Comparison of ENCODE assay signal across 1 cellular context in genomic region chr2:37397166-37397565, GRCh38.
TF ChIP-seq lines count a peak whose summit lies in the region.

No MANE protein-coding gene starts in this region.

TF ChIP-seq in H1, 55 proteins besides CTCF, POLR2A, EP300 and RAD21:
- no peak for TF ChIP-seq CREB1 (IDR thresholded peaks at IDR 0.05)
- TF ChIP-seq ZNF274 (IDR thresholded peaks at IDR 0.05; ENCODE audit: borderline replicate concordance, extremely low read depth, low read length) = no peak
- TF ChIP-seq RXRA (IDR thresholded peaks at IDR 0.05; ENCODE audit: insufficient read depth, low read depth, low read length) = no peak
- TF ChIP-seq CEBPB (IDR thresholded peaks at IDR 0.05; ENCODE audit: low read depth, low read length) = no peak
- no peak for TF ChIP-seq ASH2L (IDR thresholded peaks at IDR 0.05; ENCODE audit: low read length)
- TF ChIP-seq TAF1 (IDR thresholded peaks at IDR 0.05; ENCODE audit: low read depth, low read length) = no peak
- no peak for TF ChIP-seq CHD2 (IDR thresholded peaks at IDR 0.05; ENCODE audit: low read length)
- no peak for TF ChIP-seq PHF8 (conservative IDR thresholded peaks at IDR 0.05; ENCODE audit: low read depth, low read length)
- TF ChIP-seq MAX (IDR thresholded peaks at IDR 0.05) = no peak
- no peak for TF ChIP-seq TBP (IDR thresholded peaks at IDR 0.05; ENCODE audit: low read depth, low read length)
- no peak for TF ChIP-seq KDM5A (IDR thresholded peaks at IDR 0.05; ENCODE audit: low read length)
- TF ChIP-seq NANOG (IDR thresholded peaks at IDR 0.05; ENCODE audit: insufficient read depth, low read depth, low read length, poor library complexity, severe bottlenecking) = no peak
- no peak for TF ChIP-seq GABPA (IDR thresholded peaks at IDR 0.05; ENCODE audit: borderline replicate concordance, insufficient read depth, low read length)
